1 cellular context compared by ENCODE assay signal in the genomic region with DNA sequence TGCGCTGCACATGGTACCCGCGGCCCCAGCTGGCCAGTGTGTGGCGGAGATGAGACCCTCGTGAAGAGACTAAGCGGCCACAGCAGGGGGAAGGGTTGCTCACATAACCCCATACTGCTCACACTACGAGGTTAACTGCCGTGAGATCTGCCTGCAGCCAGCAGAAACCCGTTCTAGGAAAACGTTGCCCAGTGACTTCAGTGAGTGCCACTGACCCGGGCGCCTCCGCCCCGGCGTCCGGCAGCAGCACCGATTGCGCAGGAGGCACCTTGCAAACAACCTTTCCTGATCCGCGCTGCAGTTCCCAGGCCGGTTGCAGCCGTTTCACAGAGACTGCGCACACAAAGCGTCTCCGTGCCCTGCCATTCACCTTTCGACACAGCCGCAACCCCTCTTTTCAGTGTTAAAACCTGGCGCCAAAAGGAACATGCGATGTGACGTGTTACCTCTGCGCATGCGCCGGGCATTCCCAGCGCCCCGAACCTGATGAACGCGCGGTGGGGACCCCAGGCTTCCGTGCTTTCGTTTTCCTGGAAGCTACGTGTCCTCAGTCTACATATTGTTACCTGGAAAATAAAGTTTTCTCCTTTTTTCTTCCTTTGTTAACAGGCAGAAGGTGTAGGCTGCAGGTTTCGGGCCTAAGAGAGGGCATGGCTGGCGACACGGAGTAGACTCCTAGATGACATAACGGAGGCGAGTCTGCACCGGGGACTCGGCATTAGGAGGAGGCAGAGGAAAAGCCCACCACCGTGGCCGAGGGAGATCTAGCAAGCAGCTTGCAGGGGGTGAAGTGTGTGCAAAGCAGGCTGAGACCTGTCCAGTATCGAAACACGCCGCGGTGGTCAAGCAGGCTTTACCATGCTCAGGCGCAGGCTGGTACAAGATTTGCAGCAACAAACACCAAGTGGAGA.
TF ChIP-seq lines count a peak whose summit lies in the region.

No MANE protein-coding gene starts in this region.

TF ChIP-seq in GM12878, 131 proteins besides CTCF, POLR2A, EP300 and RAD21 (continued from another document and continues in another):
- TF ChIP-seq, protein P1, sequence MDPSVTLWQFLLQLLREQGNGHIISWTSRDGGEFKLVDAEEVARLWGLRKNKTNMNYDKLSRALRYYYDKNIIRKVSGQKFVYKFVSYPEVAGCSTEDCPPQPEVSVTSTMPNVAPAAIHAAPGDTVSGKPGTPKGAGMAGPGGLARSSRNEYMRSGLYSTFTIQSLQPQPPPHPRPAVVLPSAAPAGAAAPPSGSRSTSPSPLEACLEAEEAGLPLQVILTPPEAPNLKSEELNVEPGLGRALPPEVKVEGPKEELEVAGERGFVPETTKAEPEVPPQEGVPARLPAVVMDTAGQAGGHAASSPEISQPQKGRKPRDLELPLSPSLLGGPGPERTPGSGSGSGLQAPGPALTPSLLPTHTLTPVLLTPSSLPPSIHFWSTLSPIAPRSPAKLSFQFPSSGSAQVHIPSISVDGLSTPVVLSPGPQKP (IDR thresholded peaks at IDR 0.05; ENCODE audit: low read depth, low read length) = no peak
- TF ChIP-seq RCOR1 (conservative IDR thresholded peaks at IDR 0.05; ENCODE audit: low read depth, low read length) = no peak
- TF ChIP-seq HDAC6 (IDR thresholded peaks at IDR 0.05; ENCODE audit: unreplicated experiment) = no peak
- peak; percentile 14; the same call in 1 of the 2 replicates for TF ChIP-seq DPF2 (IDR thresholded peaks at IDR 0.05)
- TF ChIP-seq, protein P2, sequence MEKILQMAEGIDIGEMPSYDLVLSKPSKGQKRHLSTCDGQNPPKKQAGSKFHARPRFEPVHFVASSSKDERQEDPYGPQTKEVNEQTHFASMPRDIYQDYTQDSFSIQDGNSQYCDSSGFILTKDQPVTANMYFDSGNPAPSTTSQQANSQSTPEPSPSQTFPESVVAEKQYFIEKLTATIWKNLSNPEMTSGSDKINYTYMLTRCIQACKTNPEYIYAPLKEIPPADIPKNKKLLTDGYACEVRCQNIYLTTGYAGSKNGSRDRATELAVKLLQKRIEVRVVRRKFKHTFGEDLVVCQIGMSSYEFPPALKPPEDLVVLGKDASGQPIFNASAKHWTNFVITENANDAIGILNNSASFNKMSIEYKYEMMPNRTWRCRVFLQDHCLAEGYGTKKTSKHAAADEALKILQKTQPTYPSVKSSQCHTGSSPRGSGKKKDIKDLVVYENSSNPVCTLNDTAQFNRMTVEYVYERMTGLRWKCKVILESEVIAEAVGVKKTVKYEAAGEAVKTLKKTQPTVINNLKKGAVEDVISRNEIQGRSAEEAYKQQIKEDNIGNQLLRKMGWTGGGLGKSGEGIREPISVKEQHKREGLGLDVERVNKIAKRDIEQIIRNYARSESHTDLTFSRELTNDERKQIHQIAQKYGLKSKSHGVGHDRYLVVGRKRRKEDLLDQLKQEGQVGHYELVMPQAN (conservative IDR thresholded peaks at IDR 0.05) = peak; percentile 97
- TF ChIP-seq, protein P3, sequence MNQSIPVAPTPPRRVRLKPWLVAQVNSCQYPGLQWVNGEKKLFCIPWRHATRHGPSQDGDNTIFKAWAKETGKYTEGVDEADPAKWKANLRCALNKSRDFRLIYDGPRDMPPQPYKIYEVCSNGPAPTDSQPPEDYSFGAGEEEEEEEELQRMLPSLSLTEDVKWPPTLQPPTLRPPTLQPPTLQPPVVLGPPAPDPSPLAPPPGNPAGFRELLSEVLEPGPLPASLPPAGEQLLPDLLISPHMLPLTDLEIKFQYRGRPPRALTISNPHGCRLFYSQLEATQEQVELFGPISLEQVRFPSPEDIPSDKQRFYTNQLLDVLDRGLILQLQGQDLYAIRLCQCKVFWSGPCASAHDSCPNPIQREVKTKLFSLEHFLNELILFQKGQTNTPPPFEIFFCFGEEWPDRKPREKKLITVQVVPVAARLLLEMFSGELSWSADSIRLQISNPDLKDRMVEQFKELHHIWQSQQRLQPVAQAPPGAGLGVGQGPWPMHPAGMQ (IDR thresholded peaks at IDR 0.05; ENCODE audit: borderline replicate concordance) = no peak
- TF ChIP-seq, protein P4, sequence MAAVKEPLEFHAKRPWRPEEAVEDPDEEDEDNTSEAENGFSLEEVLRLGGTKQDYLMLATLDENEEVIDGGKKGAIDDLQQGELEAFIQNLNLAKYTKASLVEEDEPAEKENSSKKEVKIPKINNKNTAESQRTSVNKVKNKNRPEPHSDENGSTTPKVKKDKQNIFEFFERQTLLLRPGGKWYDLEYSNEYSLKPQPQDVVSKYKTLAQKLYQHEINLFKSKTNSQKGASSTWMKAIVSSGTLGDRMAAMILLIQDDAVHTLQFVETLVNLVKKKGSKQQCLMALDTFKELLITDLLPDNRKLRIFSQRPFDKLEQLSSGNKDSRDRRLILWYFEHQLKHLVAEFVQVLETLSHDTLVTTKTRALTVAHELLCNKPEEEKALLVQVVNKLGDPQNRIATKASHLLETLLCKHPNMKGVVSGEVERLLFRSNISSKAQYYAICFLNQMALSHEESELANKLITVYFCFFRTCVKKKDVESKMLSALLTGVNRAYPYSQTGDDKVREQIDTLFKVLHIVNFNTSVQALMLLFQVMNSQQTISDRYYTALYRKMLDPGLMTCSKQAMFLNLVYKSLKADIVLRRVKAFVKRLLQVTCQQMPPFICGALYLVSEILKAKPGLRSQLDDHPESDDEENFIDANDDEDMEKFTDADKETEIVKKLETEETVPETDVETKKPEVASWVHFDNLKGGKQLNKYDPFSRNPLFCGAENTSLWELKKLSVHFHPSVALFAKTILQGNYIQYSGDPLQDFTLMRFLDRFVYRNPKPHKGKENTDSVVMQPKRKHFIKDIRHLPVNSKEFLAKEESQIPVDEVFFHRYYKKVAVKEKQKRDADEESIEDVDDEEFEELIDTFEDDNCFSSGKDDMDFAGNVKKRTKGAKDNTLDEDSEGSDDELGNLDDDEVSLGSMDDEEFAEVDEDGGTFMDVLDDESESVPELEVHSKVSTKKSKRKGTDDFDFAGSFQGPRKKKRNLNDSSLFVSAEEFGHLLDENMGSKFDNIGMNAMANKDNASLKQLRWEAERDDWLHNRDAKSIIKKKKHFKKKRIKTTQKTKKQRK (IDR thresholded peaks at IDR 0.05; ENCODE audit: low read depth, low read length) = no peak
- peak; percentile 53; the same call in 1 of the 2 replicates for TF ChIP-seq SREBF1 (IDR thresholded peaks at IDR 0.05; ENCODE audit: low read length)
- TF ChIP-seq SMARCA5 (IDR thresholded peaks at IDR 0.05) = no peak
- no peak for TF ChIP-seq EZH2 (IDR thresholded peaks at IDR 0.05; ENCODE audit: borderline replicate concordance, control insufficient read depth, low read depth, low read length)
- TF ChIP-seq ETV6 (conservative IDR thresholded peaks at IDR 0.05 in 1 of 2, IDR thresholded peaks at IDR 0.05 in 1 of 2; ENCODE audit: borderline replicate concordance in 1 of 2, low read depth in 1 of 2) = peak in 1 of 2 experiments; percentile 65; a peak in 1 of 4 replicates
- peak; percentile 64 for TF ChIP-seq POLR2AphosphoS2 (IDR thresholded peaks at IDR 0.05; ENCODE audit: low read depth, low read length)
- TF ChIP-seq MEF2A (IDR thresholded peaks at IDR 0.05; ENCODE audit: insufficient read depth, low read depth, low read length) = no peak
- TF ChIP-seq RBBP5 (conservative IDR thresholded peaks at IDR 0.05) = no peak
- TF ChIP-seq PML (IDR thresholded peaks at IDR 0.05; ENCODE audit: low read length) = 0 out of 2 replicates have a peak, but pooled peaks have one; percentile 25
- TF ChIP-seq WRNIP1 (IDR thresholded peaks at IDR 0.05; ENCODE audit: borderline replicate concordance, low read depth, low read length) = no peak
- no peak for TF ChIP-seq SRF (IDR thresholded peaks at IDR 0.05; ENCODE audit: low read depth in 2 of 2, low read length in 2 of 2)
- TF ChIP-seq, protein P5, sequence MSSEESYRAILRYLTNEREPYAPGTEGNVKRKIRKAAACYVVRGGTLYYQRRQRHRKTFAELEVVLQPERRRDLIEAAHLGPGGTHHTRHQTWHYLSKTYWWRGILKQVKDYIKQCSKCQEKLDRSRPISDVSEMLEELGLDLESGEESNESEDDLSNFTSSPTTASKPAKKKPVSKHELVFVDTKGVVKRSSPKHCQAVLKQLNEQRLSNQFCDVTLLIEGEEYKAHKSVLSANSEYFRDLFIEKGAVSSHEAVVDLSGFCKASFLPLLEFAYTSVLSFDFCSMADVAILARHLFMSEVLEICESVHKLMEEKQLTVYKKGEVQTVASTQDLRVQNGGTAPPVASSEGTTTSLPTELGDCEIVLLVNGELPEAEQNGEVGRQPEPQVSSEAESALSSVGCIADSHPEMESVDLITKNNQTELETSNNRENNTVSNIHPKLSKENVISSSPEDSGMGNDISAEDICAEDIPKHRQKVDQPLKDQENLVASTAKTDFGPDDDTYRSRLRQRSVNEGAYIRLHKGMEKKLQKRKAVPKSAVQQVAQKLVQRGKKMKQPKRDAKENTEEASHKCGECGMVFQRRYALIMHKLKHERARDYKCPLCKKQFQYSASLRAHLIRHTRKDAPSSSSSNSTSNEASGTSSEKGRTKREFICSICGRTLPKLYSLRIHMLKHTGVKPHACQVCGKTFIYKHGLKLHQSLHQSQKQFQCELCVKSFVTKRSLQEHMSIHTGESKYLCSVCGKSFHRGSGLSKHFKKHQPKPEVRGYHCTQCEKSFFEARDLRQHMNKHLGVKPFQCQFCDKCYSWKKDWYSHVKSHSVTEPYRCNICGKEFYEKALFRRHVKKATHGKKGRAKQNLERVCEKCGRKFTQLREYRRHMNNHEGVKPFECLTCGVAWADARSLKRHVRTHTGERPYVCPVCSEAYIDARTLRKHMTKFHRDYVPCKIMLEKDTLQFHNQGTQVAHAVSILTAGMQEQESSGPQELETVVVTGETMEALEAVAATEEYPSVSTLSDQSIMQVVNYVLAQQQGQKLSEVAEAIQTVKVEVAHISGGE (CRISPR knock-in tag; IDR thresholded peaks at IDR 0.05) = no peak
- TF ChIP-seq, protein P6, sequence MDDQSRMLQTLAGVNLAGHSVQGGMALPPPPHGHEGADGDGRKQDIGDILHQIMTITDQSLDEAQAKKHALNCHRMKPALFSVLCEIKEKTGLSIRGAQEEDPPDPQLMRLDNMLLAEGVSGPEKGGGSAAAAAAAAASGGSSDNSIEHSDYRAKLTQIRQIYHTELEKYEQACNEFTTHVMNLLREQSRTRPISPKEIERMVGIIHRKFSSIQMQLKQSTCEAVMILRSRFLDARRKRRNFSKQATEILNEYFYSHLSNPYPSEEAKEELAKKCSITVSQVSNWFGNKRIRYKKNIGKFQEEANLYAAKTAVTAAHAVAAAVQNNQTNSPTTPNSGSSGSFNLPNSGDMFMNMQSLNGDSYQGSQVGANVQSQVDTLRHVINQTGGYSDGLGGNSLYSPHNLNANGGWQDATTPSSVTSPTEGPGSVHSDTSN (IDR thresholded peaks at IDR 0.05; ENCODE audit: insufficient replicate concordance, low read depth, low read length) = peak; percentile 72
- peak; percentile 82 for TF ChIP-seq NRF1 (conservative IDR thresholded peaks at IDR 0.05; ENCODE audit: low read depth, low read length)
- peak; percentile 36; the same call in 1 of the 2 replicates for TF ChIP-seq HDGF (IDR thresholded peaks at IDR 0.05)
- TF ChIP-seq CHD4 (IDR thresholded peaks at IDR 0.05) = no peak
- TF ChIP-seq TARDBP (IDR thresholded peaks at IDR 0.05; ENCODE audit: borderline replicate concordance) = peak; percentile 45; the same call in 1 of the 2 replicates
- TF ChIP-seq TAF1 (IDR thresholded peaks at IDR 0.05; ENCODE audit: borderline replicate concordance, low read depth, low read length) = peak; percentile 71; the same call in 1 of the 2 replicates
- TF ChIP-seq TCF12 (IDR thresholded peaks at IDR 0.05; ENCODE audit: low read depth, low read length) = 0 out of 2 replicates have a peak, but pooled peaks have one; percentile 4
- TF ChIP-seq, protein P7, sequence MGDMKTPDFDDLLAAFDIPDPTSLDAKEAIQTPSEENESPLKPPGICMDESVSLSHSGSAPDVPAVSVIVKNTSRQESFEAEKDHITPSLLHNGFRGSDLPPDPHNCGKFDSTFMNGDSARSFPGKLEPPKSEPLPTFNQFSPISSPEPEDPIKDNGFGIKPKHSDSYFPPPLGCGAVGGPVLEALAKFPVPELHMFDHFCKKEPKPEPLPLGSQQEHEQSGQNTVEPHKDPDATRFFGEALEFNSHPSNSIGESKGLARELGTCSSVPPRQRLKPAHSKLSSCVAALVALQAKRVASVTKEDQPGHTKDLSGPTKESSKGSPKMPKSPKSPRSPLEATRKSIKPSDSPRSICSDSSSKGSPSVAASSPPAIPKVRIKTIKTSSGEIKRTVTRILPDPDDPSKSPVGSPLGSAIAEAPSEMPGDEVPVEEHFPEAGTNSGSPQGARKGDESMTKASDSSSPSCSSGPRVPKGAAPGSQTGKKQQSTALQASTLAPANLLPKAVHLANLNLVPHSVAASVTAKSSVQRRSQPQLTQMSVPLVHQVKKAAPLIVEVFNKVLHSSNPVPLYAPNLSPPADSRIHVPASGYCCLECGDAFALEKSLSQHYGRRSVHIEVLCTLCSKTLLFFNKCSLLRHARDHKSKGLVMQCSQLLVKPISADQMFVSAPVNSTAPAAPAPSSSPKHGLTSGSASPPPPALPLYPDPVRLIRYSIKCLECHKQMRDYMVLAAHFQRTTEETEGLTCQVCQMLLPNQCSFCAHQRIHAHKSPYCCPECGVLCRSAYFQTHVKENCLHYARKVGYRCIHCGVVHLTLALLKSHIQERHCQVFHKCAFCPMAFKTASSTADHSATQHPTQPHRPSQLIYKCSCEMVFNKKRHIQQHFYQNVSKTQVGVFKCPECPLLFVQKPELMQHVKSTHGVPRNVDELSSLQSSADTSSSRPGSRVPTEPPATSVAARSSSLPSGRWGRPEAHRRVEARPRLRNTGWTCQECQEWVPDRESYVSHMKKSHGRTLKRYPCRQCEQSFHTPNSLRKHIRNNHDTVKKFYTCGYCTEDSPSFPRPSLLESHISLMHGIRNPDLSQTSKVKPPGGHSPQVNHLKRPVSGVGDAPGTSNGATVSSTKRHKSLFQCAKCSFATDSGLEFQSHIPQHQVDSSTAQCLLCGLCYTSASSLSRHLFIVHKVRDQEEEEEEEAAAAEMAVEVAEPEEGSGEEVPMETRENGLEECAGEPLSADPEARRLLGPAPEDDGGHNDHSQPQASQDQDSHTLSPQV (IDR thresholded peaks at IDR 0.05) = peak; percentile 24; the same call in 1 of the 2 replicates
- TF ChIP-seq, protein P8, sequence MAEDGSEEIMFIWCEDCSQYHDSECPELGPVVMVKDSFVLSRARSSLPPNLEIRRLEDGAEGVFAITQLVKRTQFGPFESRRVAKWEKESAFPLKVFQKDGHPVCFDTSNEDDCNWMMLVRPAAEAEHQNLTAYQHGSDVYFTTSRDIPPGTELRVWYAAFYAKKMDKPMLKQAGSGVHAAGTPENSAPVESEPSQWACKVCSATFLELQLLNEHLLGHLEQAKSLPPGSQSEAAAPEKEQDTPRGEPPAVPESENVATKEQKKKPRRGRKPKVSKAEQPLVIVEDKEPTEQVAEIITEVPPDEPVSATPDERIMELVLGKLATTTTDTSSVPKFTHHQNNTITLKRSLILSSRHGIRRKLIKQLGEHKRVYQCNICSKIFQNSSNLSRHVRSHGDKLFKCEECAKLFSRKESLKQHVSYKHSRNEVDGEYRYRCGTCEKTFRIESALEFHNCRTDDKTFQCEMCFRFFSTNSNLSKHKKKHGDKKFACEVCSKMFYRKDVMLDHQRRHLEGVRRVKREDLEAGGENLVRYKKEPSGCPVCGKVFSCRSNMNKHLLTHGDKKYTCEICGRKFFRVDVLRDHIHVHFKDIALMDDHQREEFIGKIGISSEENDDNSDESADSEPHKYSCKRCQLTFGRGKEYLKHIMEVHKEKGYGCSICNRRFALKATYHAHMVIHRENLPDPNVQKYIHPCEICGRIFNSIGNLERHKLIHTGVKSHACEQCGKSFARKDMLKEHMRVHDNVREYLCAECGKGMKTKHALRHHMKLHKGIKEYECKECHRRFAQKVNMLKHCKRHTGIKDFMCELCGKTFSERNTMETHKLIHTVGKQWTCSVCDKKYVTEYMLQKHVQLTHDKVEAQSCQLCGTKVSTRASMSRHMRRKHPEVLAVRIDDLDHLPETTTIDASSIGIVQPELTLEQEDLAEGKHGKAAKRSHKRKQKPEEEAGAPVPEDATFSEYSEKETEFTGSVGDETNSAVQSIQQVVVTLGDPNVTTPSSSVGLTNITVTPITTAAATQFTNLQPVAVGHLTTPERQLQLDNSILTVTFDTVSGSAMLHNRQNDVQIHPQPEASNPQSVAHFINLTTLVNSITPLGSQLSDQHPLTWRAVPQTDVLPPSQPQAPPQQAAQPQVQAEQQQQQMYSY (CRISPR knock-in tag; IDR thresholded peaks at IDR 0.05) = no peak
- no peak for TF ChIP-seq ZNF384 (IDR thresholded peaks at IDR 0.05; ENCODE audit: borderline replicate concordance, low read depth, low read length)
- TF ChIP-seq CBFB (IDR thresholded peaks at IDR 0.05; ENCODE audit: low read depth) = peak; percentile 49; the same call in 1 of the 2 replicates
